In the genomic region with DNA sequence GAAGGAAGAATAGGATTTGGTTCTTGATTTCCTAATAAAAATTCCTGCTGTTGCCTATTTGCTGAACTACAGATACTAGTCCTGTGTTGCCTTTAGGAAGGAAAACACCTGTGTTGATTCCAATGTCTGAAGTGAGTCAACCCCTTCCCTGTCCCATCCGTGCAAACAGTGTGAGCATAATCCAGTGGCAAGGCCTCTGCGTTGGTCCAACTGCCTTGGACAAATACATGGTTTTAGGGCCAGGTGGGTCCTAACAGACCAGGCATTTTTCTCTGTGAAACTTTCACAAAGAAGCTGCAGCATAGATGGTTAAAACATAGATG, we compare ENCODE assay signal across 1 cellular context.
TF ChIP-seq lines count a peak whose summit lies in the region.

No MANE protein-coding gene starts in this region.

TF ChIP-seq in HepG2, 621 proteins besides CTCF, POLR2A, EP300 and RAD21 (continued from another document and continues in another):
- TF ChIP-seq, protein P1, sequence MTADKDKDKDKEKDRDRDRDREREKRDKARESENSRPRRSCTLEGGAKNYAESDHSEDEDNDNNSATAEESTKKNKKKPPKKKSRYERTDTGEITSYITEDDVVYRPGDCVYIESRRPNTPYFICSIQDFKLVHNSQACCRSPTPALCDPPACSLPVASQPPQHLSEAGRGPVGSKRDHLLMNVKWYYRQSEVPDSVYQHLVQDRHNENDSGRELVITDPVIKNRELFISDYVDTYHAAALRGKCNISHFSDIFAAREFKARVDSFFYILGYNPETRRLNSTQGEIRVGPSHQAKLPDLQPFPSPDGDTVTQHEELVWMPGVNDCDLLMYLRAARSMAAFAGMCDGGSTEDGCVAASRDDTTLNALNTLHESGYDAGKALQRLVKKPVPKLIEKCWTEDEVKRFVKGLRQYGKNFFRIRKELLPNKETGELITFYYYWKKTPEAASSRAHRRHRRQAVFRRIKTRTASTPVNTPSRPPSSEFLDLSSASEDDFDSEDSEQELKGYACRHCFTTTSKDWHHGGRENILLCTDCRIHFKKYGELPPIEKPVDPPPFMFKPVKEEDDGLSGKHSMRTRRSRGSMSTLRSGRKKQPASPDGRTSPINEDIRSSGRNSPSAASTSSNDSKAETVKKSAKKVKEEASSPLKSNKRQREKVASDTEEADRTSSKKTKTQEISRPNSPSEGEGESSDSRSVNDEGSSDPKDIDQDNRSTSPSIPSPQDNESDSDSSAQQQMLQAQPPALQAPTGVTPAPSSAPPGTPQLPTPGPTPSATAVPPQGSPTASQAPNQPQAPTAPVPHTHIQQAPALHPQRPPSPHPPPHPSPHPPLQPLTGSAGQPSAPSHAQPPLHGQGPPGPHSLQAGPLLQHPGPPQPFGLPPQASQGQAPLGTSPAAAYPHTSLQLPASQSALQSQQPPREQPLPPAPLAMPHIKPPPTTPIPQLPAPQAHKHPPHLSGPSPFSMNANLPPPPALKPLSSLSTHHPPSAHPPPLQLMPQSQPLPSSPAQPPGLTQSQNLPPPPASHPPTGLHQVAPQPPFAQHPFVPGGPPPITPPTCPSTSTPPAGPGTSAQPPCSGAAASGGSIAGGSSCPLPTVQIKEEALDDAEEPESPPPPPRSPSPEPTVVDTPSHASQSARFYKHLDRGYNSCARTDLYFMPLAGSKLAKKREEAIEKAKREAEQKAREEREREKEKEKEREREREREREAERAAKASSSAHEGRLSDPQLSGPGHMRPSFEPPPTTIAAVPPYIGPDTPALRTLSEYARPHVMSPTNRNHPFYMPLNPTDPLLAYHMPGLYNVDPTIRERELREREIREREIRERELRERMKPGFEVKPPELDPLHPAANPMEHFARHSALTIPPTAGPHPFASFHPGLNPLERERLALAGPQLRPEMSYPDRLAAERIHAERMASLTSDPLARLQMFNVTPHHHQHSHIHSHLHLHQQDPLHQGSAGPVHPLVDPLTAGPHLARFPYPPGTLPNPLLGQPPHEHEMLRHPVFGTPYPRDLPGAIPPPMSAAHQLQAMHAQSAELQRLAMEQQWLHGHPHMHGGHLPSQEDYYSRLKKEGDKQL (CRISPR knock-in tag; IDR thresholded peaks at IDR 0.05; ENCODE audit: low read depth), result no peak
- peak; percentile 49; the same call in 1 of the 2 replicates for TF ChIP-seq MED1 (CRISPR knock-in tag; IDR thresholded peaks at IDR 0.05)
- TF ChIP-seq, protein P2, sequence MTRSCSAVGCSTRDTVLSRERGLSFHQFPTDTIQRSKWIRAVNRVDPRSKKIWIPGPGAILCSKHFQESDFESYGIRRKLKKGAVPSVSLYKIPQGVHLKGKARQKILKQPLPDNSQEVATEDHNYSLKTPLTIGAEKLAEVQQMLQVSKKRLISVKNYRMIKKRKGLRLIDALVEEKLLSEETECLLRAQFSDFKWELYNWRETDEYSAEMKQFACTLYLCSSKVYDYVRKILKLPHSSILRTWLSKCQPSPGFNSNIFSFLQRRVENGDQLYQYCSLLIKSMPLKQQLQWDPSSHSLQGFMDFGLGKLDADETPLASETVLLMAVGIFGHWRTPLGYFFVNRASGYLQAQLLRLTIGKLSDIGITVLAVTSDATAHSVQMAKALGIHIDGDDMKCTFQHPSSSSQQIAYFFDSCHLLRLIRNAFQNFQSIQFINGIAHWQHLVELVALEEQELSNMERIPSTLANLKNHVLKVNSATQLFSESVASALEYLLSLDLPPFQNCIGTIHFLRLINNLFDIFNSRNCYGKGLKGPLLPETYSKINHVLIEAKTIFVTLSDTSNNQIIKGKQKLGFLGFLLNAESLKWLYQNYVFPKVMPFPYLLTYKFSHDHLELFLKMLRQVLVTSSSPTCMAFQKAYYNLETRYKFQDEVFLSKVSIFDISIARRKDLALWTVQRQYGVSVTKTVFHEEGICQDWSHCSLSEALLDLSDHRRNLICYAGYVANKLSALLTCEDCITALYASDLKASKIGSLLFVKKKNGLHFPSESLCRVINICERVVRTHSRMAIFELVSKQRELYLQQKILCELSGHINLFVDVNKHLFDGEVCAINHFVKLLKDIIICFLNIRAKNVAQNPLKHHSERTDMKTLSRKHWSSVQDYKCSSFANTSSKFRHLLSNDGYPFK (CRISPR knock-in tag; IDR thresholded peaks at IDR 0.05; ENCODE audit: borderline replicate concordance), result no peak
- TF ChIP-seq PAWR (CRISPR knock-in tag; IDR thresholded peaks at IDR 0.05; ENCODE audit: borderline replicate concordance), result no peak
- TF ChIP-seq ARID2 (CRISPR knock-in tag; IDR thresholded peaks at IDR 0.05; ENCODE audit: borderline replicate concordance), result no peak
- TF ChIP-seq TAF1 (CRISPR knock-in tag; IDR thresholded peaks at IDR 0.05), result no peak
- TF ChIP-seq ZBTB26 (CRISPR knock-in tag; IDR thresholded peaks at IDR 0.05; ENCODE audit: borderline replicate concordance), result no peak
- TF ChIP-seq ELF3 (CRISPR knock-in tag; IDR thresholded peaks at IDR 0.05), result no peak
- 0 out of 2 replicates have a peak, but pooled peaks have one; percentile 19 for TF ChIP-seq ZNF331 (CRISPR knock-in tag; IDR thresholded peaks at IDR 0.05)
- no peak for TF ChIP-seq ZNF274 (CRISPR knock-in tag; IDR thresholded peaks at IDR 0.05)
- TF ChIP-seq TEAD3 (CRISPR knock-in tag; optimal IDR thresholded peaks at IDR 0.05; ENCODE audit: borderline replicate concordance), result no peak
- TF ChIP-seq ZNF318 (CRISPR knock-in tag; IDR thresholded peaks at IDR 0.05), result no peak
- TF ChIP-seq MEIS2 (CRISPR knock-in tag; IDR thresholded peaks at IDR 0.05), result 0 out of 2 replicates have a peak, but pooled peaks have one; percentile 7
- no peak for TF ChIP-seq ZBTB39 (CRISPR knock-in tag; IDR thresholded peaks at IDR 0.05)
- TF ChIP-seq, protein P3, sequence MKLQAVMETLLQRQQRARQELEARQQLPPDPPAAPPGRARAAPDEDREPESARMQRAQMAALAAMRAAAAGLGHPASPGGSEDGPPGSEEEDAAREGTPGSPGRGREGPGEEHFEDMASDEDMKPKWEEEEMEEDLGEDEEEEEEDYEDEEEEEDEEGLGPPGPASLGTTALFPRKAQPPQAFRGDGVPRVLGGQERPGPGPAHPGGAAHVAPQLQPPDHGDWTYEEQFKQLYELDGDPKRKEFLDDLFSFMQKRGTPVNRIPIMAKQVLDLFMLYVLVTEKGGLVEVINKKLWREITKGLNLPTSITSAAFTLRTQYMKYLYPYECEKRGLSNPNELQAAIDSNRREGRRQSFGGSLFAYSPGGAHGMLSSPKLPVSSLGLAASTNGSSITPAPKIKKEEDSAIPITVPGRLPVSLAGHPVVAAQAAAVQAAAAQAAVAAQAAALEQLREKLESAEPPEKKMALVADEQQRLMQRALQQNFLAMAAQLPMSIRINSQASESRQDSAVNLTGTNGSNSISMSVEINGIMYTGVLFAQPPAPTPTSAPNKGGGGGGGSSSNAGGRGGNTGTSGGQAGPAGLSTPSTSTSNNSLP (IDR thresholded peaks at IDR 0.05; ENCODE audit: low read depth, low read length), result no peak
- TF ChIP-seq POLR2AphosphoS5 (IDR thresholded peaks at IDR 0.05; ENCODE audit: low read depth, low read length), result no peak
- TF ChIP-seq ZNF263 (CRISPR knock-in tag; IDR thresholded peaks at IDR 0.05), result 0 out of 2 replicates have a peak, but pooled peaks have one; percentile 19
- TF ChIP-seq HNF4G (IDR thresholded peaks at IDR 0.05; ENCODE audit: borderline replicate concordance, low read depth, low read length), result no peak
- no peak for TF ChIP-seq HNF4G (CRISPR knock-in tag; IDR thresholded peaks at IDR 0.05; ENCODE audit: borderline replicate concordance, low read depth)
- peak; percentile 2; the same call in 1 of the 2 replicates for TF ChIP-seq FOXJ3 (CRISPR knock-in tag; IDR thresholded peaks at IDR 0.05; ENCODE audit: borderline replicate concordance)
- no peak for TF ChIP-seq TSC22D2 (CRISPR knock-in tag; IDR thresholded peaks at IDR 0.05; ENCODE audit: borderline replicate concordance)
- no peak for TF ChIP-seq NCOA2 (CRISPR knock-in tag; IDR thresholded peaks at IDR 0.05)
- TF ChIP-seq ZNF431 (CRISPR knock-in tag; IDR thresholded peaks at IDR 0.05; ENCODE audit: borderline replicate concordance, low read depth), result no peak
- no peak for TF ChIP-seq FOXC1 (CRISPR knock-in tag; IDR thresholded peaks at IDR 0.05; ENCODE audit: borderline replicate concordance)
- TF ChIP-seq MXD4 (CRISPR knock-in tag; IDR thresholded peaks at IDR 0.05), result no peak
- no peak for TF ChIP-seq ZBTB46 (CRISPR knock-in tag; IDR thresholded peaks at IDR 0.05; ENCODE audit: borderline replicate concordance)
- TF ChIP-seq SETDB1 (CRISPR knock-in tag; IDR thresholded peaks at IDR 0.05; ENCODE audit: borderline replicate concordance), result no peak
- TF ChIP-seq KAT8 (CRISPR knock-in tag; IDR thresholded peaks at IDR 0.05), result 0 out of 2 replicates have a peak, but pooled peaks have one; percentile 14
- TF ChIP-seq RFX3 (CRISPR knock-in tag; IDR thresholded peaks at IDR 0.05), result no peak
- TF ChIP-seq ARHGAP35 (CRISPR knock-in tag; IDR thresholded peaks at IDR 0.05; ENCODE audit: borderline replicate concordance), result no peak
